25 cellular contexts compared by ENCODE assay signal in genomic region chr11:57330029-57330428, GRCh38. TPM values are rescaled to one million over a fixed set of nuclear protein-coding genes. Genes with fewer than 3 reads are reported as not detected.
DNase-seq lines count a peak whose midpoint lies in the region; ATAC-seq, FAIRE-seq and TF ChIP-seq lines count a peak whose summit lies in the region.
"Had no signal": no experiment of that assay in that cellular context is flagged by ENCODE, and none has a peak within 500 bp of the region (broad histone marks: within the 10 kb centered on the region; RNA-seq: fewer than 3 reads in every experiment).

No MANE protein-coding gene starts in this region.

- peaks cover 64% of the 10 kb centered on the region for H3K4me1 Mint-ChIP-seq in activated naive CD4-positive, alpha-beta T cell treated with anti-CD3 and anti-CD28 coated beads for 36 hours (ENCODE audit: low read depth)
- H3K4me1 Mint-ChIP-seq in activated naive CD4-positive, alpha-beta T cell treated with anti-CD3 and anti-CD28 coated beads, Interleukin-2, amount 10 ng/mL, durations not matched to agents 7 days and 5 days: peaks cover 52% of the 10 kb centered on the region
- peaks cover 42% of the 10 kb centered on the region for H3K4me1 Mint-ChIP-seq in activated B cell treated with CpG ODN at 0.5 μM for 24 hours
- peaks cover 65% of the 10 kb centered on the region for H3K4me1 Mint-ChIP-seq in stimulated activated naive CD8-positive, alpha-beta T cell treated with anti-CD3 and anti-CD28 coated beads, Interleukin-15, Interleukin-2, amounts not matched to agents 100 ng/mL and 50 ng/mL, for 24 hours (ENCODE audit: low read depth)

- no peak for TF ChIP-seq POLR2A in K562 (conservative IDR thresholded peaks at IDR 0.05)

- peak overlapping the region; percentile 78 for H3K27ac Mint-ChIP-seq in activated naive CD4-positive, alpha-beta T cell treated with anti-CD3 and anti-CD28 coated beads for 36 hours
- H3K27ac Mint-ChIP-seq in activated naive CD4-positive, alpha-beta T cell treated with anti-CD3 and anti-CD28 coated beads, Interleukin-2, amount 10 ng/mL, durations not matched to agents 7 days and 5 days: no peak overlapping the region
- H3K27ac Mint-ChIP-seq in activated B cell treated with CpG ODN at 0.5 μM for 24 hours: peak overlapping the region; percentile 53
- H3K27ac Mint-ChIP-seq in stimulated activated naive CD8-positive, alpha-beta T cell treated with anti-CD3 and anti-CD28 coated beads, Interleukin-15, Interleukin-2, amounts not matched to agents 100 ng/mL and 50 ng/mL, for 24 hours: peak overlapping the region; percentile 78
- H3K27ac Mint-ChIP-seq: dendritic cell treated with granulocyte-macrophage colony-stimulating factor and Interleukin-4, amounts not matched to agents 40 ng/mL and 50 ng/mL, for 4 days had no signal

- CTCF ChIA-PET in activated naive CD4-positive, alpha-beta T cell treated with anti-CD3 and anti-CD28 coated beads for 36 hours (lab: Charles Lee): interaction anchor here (0.8 to 1.6 kb wide), 2 partner anchors 30 to 127 kb away, joined by 3 to 4 read pairs; no protein-coding TSS in a partner anchor
- CTCF ChIA-PET in activated naive CD4-positive, alpha-beta T cell treated with anti-CD3 and anti-CD28 coated beads, Interleukin-2, amount 10 ng/mL, durations not matched to agents 7 days and 5 days (lab: Charles Lee): interaction anchor here (1.2 to 1.7 kb wide), 2 partner anchors 128 to 163 kb away, joined by 4 to 6 read pairs; no protein-coding TSS in a partner anchor
- CTCF ChIA-PET in activated B cell treated with CpG ODN at 0.5 μM for 24 hours (lab: Charles Lee) (interaction anchor here (1.2 kb wide), 1 partner anchor 13 kb away, joined by 3 read pairs; no protein-coding TSS in a partner anchor), K562 (lab: Yijun Ruan, JAX; ENCODE audit: low intra/inter-chr PET ratio) (no interaction called here)

- H3K36me3 ChIP-seq in K562 (ENCODE audit: control insufficient read depth, insufficient read depth, low read length): peaks cover 92% of the 10 kb centered on the region

- no peaks in the 10 kb centered on the region for H3K9me3 ChIP-seq in K562 (replicated peaks; ENCODE audit: control insufficient read depth, insufficient read depth, low read depth, low read length)
- H3K9me3 ChIP-seq: right atrium auricular region had no signal

- no peak for DNase-seq in activated naive CD4-positive, alpha-beta T cell treated with anti-CD3 and anti-CD28 coated beads for 36 hours
- no peak for DNase-seq in activated naive CD4-positive, alpha-beta T cell treated with anti-CD3 and anti-CD28 coated beads, Interleukin-2, amount 10 ng/mL, durations not matched to agents 7 days and 5 days
- no peak for DNase-seq in activated B cell treated with CpG ODN at 0.5 μM for 24 hours
- no peak for DNase-seq in K562 (ENCODE audit: extremely low read depth in 1 of 4, low spot score in 3 of 4)
- no peak for DNase-seq in DMS79 treated with DMSO at 0.1 percent for 48 hours (lab: John Stamatoyannopoulos, UW)
- DNase-seq: anterior cingulate cortex; H7; left cardiac atrium; NCI-H146; NCI-H526; stimulated activated CD4-positive, alpha-beta T cell treated with anti-CD3 and anti-CD28 coated beads, Interleukin-12 subunit alpha, Interleukin-12 subunit beta, amount 100 ng/mL, for 4 hours had no signal

- no peak overlapping the region for H3K27ac ChIP-seq in K562 (ENCODE audit: extremely low read depth, low read depth, low read length)
- H3K27ac ChIP-seq: C4-2B, right atrium auricular region had no signal

- H3K4me3 ChIP-seq in K562: no peak overlapping the region
- H3K4me3 ChIP-seq: right atrium auricular region had no signal

- H3K36me3 Mint-ChIP-seq in activated naive CD4-positive, alpha-beta T cell treated with anti-CD3 and anti-CD28 coated beads for 36 hours (ENCODE audit: low read depth): peaks cover 88% of the 10 kb centered on the region
- peaks cover 89% of the 10 kb centered on the region for H3K36me3 Mint-ChIP-seq in activated naive CD4-positive, alpha-beta T cell treated with anti-CD3 and anti-CD28 coated beads, Interleukin-2, amount 10 ng/mL, durations not matched to agents 7 days and 5 days
- peaks cover 91% of the 10 kb centered on the region for H3K36me3 Mint-ChIP-seq in activated B cell treated with CpG ODN at 0.5 μM for 24 hours (ENCODE audit: low read depth)
- peaks cover 92% of the 10 kb centered on the region for H3K36me3 Mint-ChIP-seq in stimulated activated naive CD8-positive, alpha-beta T cell treated with anti-CD3 and anti-CD28 coated beads, Interleukin-15, Interleukin-2, amounts not matched to agents 100 ng/mL and 50 ng/mL, for 24 hours (ENCODE audit: low read depth)

- no peaks in the 10 kb centered on the region; the same call in 1 of the 2 replicates for H4K20me1 ChIP-seq in K562 (replicated peaks; ENCODE audit: control insufficient read depth, insufficient read depth, low read length)

- no peak for TF ChIP-seq EP300 in K562 (IDR thresholded peaks at IDR 0.05; ENCODE audit: low read length)

- TF ChIP-seq CTCF in activated B cell treated with CpG ODN at 0.5 μM for 24 hours (IDR thresholded peaks at IDR 0.05): no peak
- no peak for TF ChIP-seq CTCF in K562 (IDR thresholded peaks at IDR 0.05 in 2 of 3, conservative IDR thresholded peaks at IDR 0.05 in 1 of 3; ENCODE audit: insufficient read depth in 2 of 3, low read depth in 1 of 3, low read length in 3 of 3)

- no peaks in the 10 kb centered on the region for H3K9me1 ChIP-seq in K562 (ENCODE audit: control insufficient read depth, insufficient read depth, low read length)

- no peak for ATAC-seq in activated B cell treated with CpG ODN at 0.5 μM for 24 hours (ENCODE audit: low read depth)
- ATAC-seq in K562: no peak
- no peak for ATAC-seq in GM21528 (IDR thresholded peaks at IDR 0.05; ENCODE audit: low FRiP score, unreplicated experiment)
- ATAC-seq in HG03432 (IDR thresholded peaks at IDR 0.05; ENCODE audit: unreplicated experiment): no peak

- H3K27me3 ChIP-seq in K562 (ENCODE audit: control insufficient read depth in 2 of 2, insufficient read depth in 2 of 2, low read length in 2 of 2): no peaks in the 10 kb centered on the region
- H3K27me3 ChIP-seq: right atrium auricular region had no signal

- no peak overlapping the region for H3K4me2 ChIP-seq in K562 (ENCODE audit: insufficient read depth, low read length)

- no peak for TF ChIP-seq RAD21 in K562 (CRISPR knock-in tag; conservative IDR thresholded peaks at IDR 0.05 in 1 of 2, IDR thresholded peaks at IDR 0.05 in 1 of 2)

- intact Hi-C loops in activated naive CD4-positive, alpha-beta T cell treated with anti-CD3 and anti-CD28 coated beads for 36 hours (cut with micrococcal nuclease): no loop called here
- intact Hi-C loops in activated B cell treated with CpG ODN at 0.5 μM for 24 hours (cut with micrococcal nuclease) (no loop called here), K562 (cut with micrococcal nuclease) (no loop called here)

- 0 out of 4 replicates have a peak overlapping the region, but pooled peaks of 1 of the 2 experiments have one; percentile 7 for H3K9ac ChIP-seq in K562 (ENCODE audit: insufficient read depth in 1 of 2, low read depth in 2 of 2, low read length in 2 of 2)

- BruUV-seq in K562 (replicated peaks; lab: Mats Ljungman, UMichigan): no TSS peak

- H2AFZ ChIP-seq in K562 (ENCODE audit: low read depth, low read length): no peak overlapping the region

- no peaks in the 10 kb centered on the region for H3K9me3 Mint-ChIP-seq in activated naive CD4-positive, alpha-beta T cell treated with anti-CD3 and anti-CD28 coated beads for 36 hours
- H3K9me3 Mint-ChIP-seq in activated naive CD4-positive, alpha-beta T cell treated with anti-CD3 and anti-CD28 coated beads, Interleukin-2, amount 10 ng/mL, durations not matched to agents 7 days and 5 days: no peaks in the 10 kb centered on the region
- no peaks in the 10 kb centered on the region for H3K9me3 Mint-ChIP-seq in activated B cell treated with CpG ODN at 0.5 μM for 24 hours
- no peaks in the 10 kb centered on the region for H3K9me3 Mint-ChIP-seq in stimulated activated naive CD8-positive, alpha-beta T cell treated with anti-CD3 and anti-CD28 coated beads, Interleukin-15, Interleukin-2, amounts not matched to agents 100 ng/mL and 50 ng/mL, for 24 hours
- H3K9me3 Mint-ChIP-seq: dendritic cell treated with granulocyte-macrophage colony-stimulating factor and Interleukin-4, amounts not matched to agents 40 ng/mL and 50 ng/mL, for 4 days had no signal

- POLR2A ChIA-PET in activated B cell treated with CpG ODN at 0.5 μM for 24 hours (lab: Charles Lee): interaction anchor here (0.6 kb wide), 1 partner anchor 128 kb away, joined by 6 read pairs; no protein-coding TSS in a partner anchor
- POLR2A ChIA-PET in K562 (lab: Yijun Ruan, JAX): interaction anchor here (0.6 to 1.3 kb wide), 3 partner anchors 10 to 500 kb away, joined by 3 to 4 read pairs (median 4); no protein-coding TSS in a partner anchor

- WGBS in K562 (ENCODE audit: insufficient coverage, low coverage, missing lambda C conversion rate): 97% methylated on average over 9 of the region's 9 CpGs

- FAIRE-seq in K562 (lab: Jason Lieb, UNC): no peak
- FAIRE-seq: endothelial cell of umbilical vein had no signal

- H3K4me1 ChIP-seq in K562 (replicated peaks in 1 of 2; ENCODE audit: control insufficient read depth in 2 of 2, insufficient read depth in 2 of 2, low read length in 2 of 2): peaks cover 21 to 25% of the 10 kb centered on the region in 2 experiments; a peak in 4 of 5 replicates

- H3K4me3 Mint-ChIP-seq in activated naive CD4-positive, alpha-beta T cell treated with anti-CD3 and anti-CD28 coated beads for 36 hours: no peak overlapping the region
- H3K4me3 Mint-ChIP-seq in activated naive CD4-positive, alpha-beta T cell treated with anti-CD3 and anti-CD28 coated beads, Interleukin-2, amount 10 ng/mL, durations not matched to agents 7 days and 5 days: no peak overlapping the region
- no peak overlapping the region for H3K4me3 Mint-ChIP-seq in activated B cell treated with CpG ODN at 0.5 μM for 24 hours
- peak overlapping the region; percentile 35 for H3K4me3 Mint-ChIP-seq in stimulated activated naive CD8-positive, alpha-beta T cell treated with anti-CD3 and anti-CD28 coated beads, Interleukin-15, Interleukin-2, amounts not matched to agents 100 ng/mL and 50 ng/mL, for 24 hours
- H3K4me3 Mint-ChIP-seq: dendritic cell treated with granulocyte-macrophage colony-stimulating factor and Interleukin-4, amounts not matched to agents 40 ng/mL and 50 ng/mL, for 4 days had no signal

- peaks cover 28% of the 10 kb centered on the region for H3K79me2 ChIP-seq in K562 (ENCODE audit: control insufficient read depth, insufficient read depth, low read length)

- in situ Hi-C loops in K562 (cut with MboI): no loop called here

- no peaks in the 10 kb centered on the region for H3K27me3 Mint-ChIP-seq in activated naive CD4-positive, alpha-beta T cell treated with anti-CD3 and anti-CD28 coated beads for 36 hours (ENCODE audit: low read depth)
- no peaks in the 10 kb centered on the region for H3K27me3 Mint-ChIP-seq in activated naive CD4-positive, alpha-beta T cell treated with anti-CD3 and anti-CD28 coated beads, Interleukin-2, amount 10 ng/mL, durations not matched to agents 7 days and 5 days
- H3K27me3 Mint-ChIP-seq in activated B cell treated with CpG ODN at 0.5 μM for 24 hours: no peaks in the 10 kb centered on the region
- H3K27me3 Mint-ChIP-seq in stimulated activated naive CD8-positive, alpha-beta T cell treated with anti-CD3 and anti-CD28 coated beads, Interleukin-15, Interleukin-2, amounts not matched to agents 100 ng/mL and 50 ng/mL, for 24 hours: no peaks in the 10 kb centered on the region
- H3K27me3 Mint-ChIP-seq: dendritic cell treated with granulocyte-macrophage colony-stimulating factor and Interleukin-4, amounts not matched to agents 40 ng/mL and 50 ng/mL, for 4 days had no signal

RNA-seq across cellular contexts. Expression of gene TNKS1BP1, which starts 5.3 kb away (rescaled TPM):
- 10 to 100 TPM; 14.1 to 14.7 TPM for total RNA-seq in activated naive CD4-positive, alpha-beta T cell treated with anti-CD3 and anti-CD28 coated beads for 36 hours
- 13.9 and 14.3 TPM in 2 replicates for total RNA-seq in activated B cell treated with CpG ODN at 0.5 μM for 24 hours
- total RNA-seq in K562 (2011; cell fraction: chromatin; rRNA removed; ENCODE audit: low replicate concordance): 28.6 and 47.8 TPM in 2 replicates
- 20.5 and 22.4 TPM in 2 replicates for total RNA-seq in K562 (2011; cell fraction: nucleolus; rRNA removed)
- total RNA-seq in K562 (2011; cell fraction: nucleoplasm; rRNA removed): 30.6 and 31.7 TPM in 2 replicates
- total RNA-seq in K562 (2014; rRNA removed): 16.2 and 20.2 TPM in 2 replicates
- 10.9 and 11.2 TPM in 2 replicates for total RNA-seq in K562 (2014; rRNA removed; fragmentation: Illumina TruSeq; extraction: Trizol)
- 8.0 and 10.3 TPM in 2 replicates for total RNA-seq in K562 (2015; rRNA removed; fragmentation: Illumina TruSeq; extraction: Trizol)
- 35.0 and 47.2 TPM in 2 replicates for total RNA-seq in K562 (2021)
- 7.3 and 14.1 TPM in 2 replicates for polyA plus RNA-seq in K562 (2011; rRNA removed)
- 11.4 and 12.5 TPM in 2 replicates for polyA plus RNA-seq in K562 (2011; cell fraction: cytosol; rRNA removed)
- 34.2 and 50.1 TPM in 2 replicates for polyA plus RNA-seq in K562 (2011; cell fraction: nucleus; rRNA removed)
- polyA plus RNA-seq in K562 (2012): 17.5 and 28.9 TPM in 2 replicates
- 29.9 and 31.4 TPM in 2 replicates for polyA plus RNA-seq in K562 (2014; fragmentation: Illumina TruSeq; extraction: Trizol)
- 1 to 10 TPM; 1.1 to 1.2 TPM for polyA plus RNA-seq in K562 (2014; fragmentation: Nextera tagmentation; extraction: Ambion mirVana)
- polyA plus RNA-seq in K562 (2014; rRNA removed): 19.5 and 23.8 TPM in 2 replicates
- polyA minus RNA-seq in K562 (2011; rRNA and poly(A)+ RNA removed): 13.6 and 14.5 TPM in 2 replicates
- polyA minus RNA-seq in K562 (2011; cell fraction: cytosol; rRNA and poly(A)+ RNA removed): 13.8 and 18.3 TPM in 2 replicates
- 8.2 and 11.6 TPM in 2 replicates for polyA minus RNA-seq in K562 (2011; cell fraction: nucleus; rRNA and poly(A)+ RNA removed)

RNA-seq across cellular contexts. Expression of gene SSRP1, which starts 5.7 kb away (rescaled TPM):
- total RNA-seq in activated naive CD4-positive, alpha-beta T cell treated with anti-CD3 and anti-CD28 coated beads for 36 hours: 100 to 1,000 TPM; 304 to 322 TPM
- total RNA-seq in activated B cell treated with CpG ODN at 0.5 μM for 24 hours (120 and 127 TPM in 2 replicates), K562 (2014; rRNA removed) (257 and 316 TPM in 2 replicates), K562 (2014; rRNA removed; fragmentation: Illumina TruSeq; extraction: Trizol) (216 and 243 TPM in 2 replicates), K562 (2015; rRNA removed; fragmentation: Illumina TruSeq; extraction: Trizol) (259 and 269 TPM in 2 replicates), K562 (2021) (224 and 245 TPM in 2 replicates)
- 63.0 and 84.0 TPM in 2 replicates for total RNA-seq in K562 (2011; cell fraction: chromatin; rRNA removed; ENCODE audit: low replicate concordance)
- 50.7 and 51.9 TPM in 2 replicates for total RNA-seq in K562 (2011; cell fraction: nucleolus; rRNA removed)
- total RNA-seq in K562 (2011; cell fraction: nucleoplasm; rRNA removed): 52.0 and 58.5 TPM in 2 replicates
- polyA plus RNA-seq in K562 (2011; rRNA removed) (232 and 251 TPM in 2 replicates), K562 (2014; fragmentation: Illumina TruSeq; extraction: Trizol) (314 and 416 TPM in 2 replicates), K562 (2014; fragmentation: Nextera tagmentation; extraction: Ambion mirVana) (10 to 100 TPM; 91.1 to 96.0 TPM), K562 (2014; rRNA removed) (224 and 238 TPM in 2 replicates)
- 291 and 330 TPM in 2 replicates for polyA plus RNA-seq in K562 (2011; cell fraction: cytosol; rRNA removed)
- polyA plus RNA-seq in K562 (2011; cell fraction: nucleus; rRNA removed): 122 and 133 TPM in 2 replicates
- polyA plus RNA-seq in K562 (2012): 172 and 211 TPM in 2 replicates
- 224 and 271 TPM in 2 replicates for polyA minus RNA-seq in K562 (2011; rRNA and poly(A)+ RNA removed)
- polyA minus RNA-seq in K562 (2011; cell fraction: cytosol; rRNA and poly(A)+ RNA removed): 164 and 173 TPM in 2 replicates
- polyA minus RNA-seq in K562 (2011; cell fraction: nucleus; rRNA and poly(A)+ RNA removed): 25.0 and 46.5 TPM in 2 replicates

RNA-seq across cellular contexts. Expression of gene P2RX3, which starts 8.1 kb away (rescaled TPM):
- not detected for total RNA-seq in activated naive CD4-positive, alpha-beta T cell treated with anti-CD3 and anti-CD28 coated beads for 36 hours
- total RNA-seq in activated B cell treated with CpG ODN at 0.5 μM for 24 hours (not detected in 2 replicates), K562 (2014; rRNA removed) (not detected in 2 replicates), K562 (2014; rRNA removed; fragmentation: Illumina TruSeq; extraction: Trizol) (not detected in 2 replicates), K562 (2015; rRNA removed; fragmentation: Illumina TruSeq; extraction: Trizol) (not detected in 2 replicates), K562 (2021) (not detected in 2 replicates)
- total RNA-seq in K562 (2011; cell fraction: chromatin; rRNA removed; ENCODE audit: low replicate concordance): not detected in 2 replicates
- not detected in 2 replicates for total RNA-seq in K562 (2011; cell fraction: nucleolus; rRNA removed)
- not detected in 2 replicates for total RNA-seq in K562 (2011; cell fraction: nucleoplasm; rRNA removed)
- polyA plus RNA-seq in K562 (2011; rRNA removed) (not detected in 2 replicates), K562 (2014; fragmentation: Illumina TruSeq; extraction: Trizol) (not detected in 2 replicates), K562 (2014; fragmentation: Nextera tagmentation; extraction: Ambion mirVana) (not detected), K562 (2014; rRNA removed) (not detected in 2 replicates)
- polyA plus RNA-seq in K562 (2011; cell fraction: cytosol; rRNA removed): 0.07 TPM in 1 of 2 replicates, not detected in the other
- polyA plus RNA-seq in K562 (2011; cell fraction: nucleus; rRNA removed): not detected in 2 replicates
- not detected in 2 replicates for polyA plus RNA-seq in K562 (2012)
- not detected in 2 replicates for polyA minus RNA-seq in K562 (2011; rRNA and poly(A)+ RNA removed)
- not detected in 2 replicates for polyA minus RNA-seq in K562 (2011; cell fraction: cytosol; rRNA and poly(A)+ RNA removed)
- polyA minus RNA-seq in K562 (2011; cell fraction: nucleus; rRNA and poly(A)+ RNA removed): not detected in 2 replicates
- total RNA-seq: endothelial cell of umbilical vein; H7; myocyte; osteocyte; RPMI7951; SK-MEL-5; T-helper 1 cell treated with Interleukin-12 subunit alpha and Interleukin-12 subunit beta and Interleukin-4 antibody, amounts not matched to agents 30 ng/mL and 1 ng/mL, for 36 hours; temporal lobe had no signal
- polyA plus RNA-seq: endothelial cell of umbilical vein had no signal

RNA-seq across cellular contexts. Expression of gene PRG3, which starts 50.9 kb away (rescaled TPM):
- not detected for total RNA-seq in activated naive CD4-positive, alpha-beta T cell treated with anti-CD3 and anti-CD28 coated beads for 36 hours
- total RNA-seq in activated B cell treated with CpG ODN at 0.5 μM for 24 hours: not detected in 2 replicates
- total RNA-seq in K562 (2011; cell fraction: chromatin; rRNA removed; ENCODE audit: low replicate concordance): not detected in 2 replicates
- total RNA-seq in K562 (2011; cell fraction: nucleolus; rRNA removed): not detected in 2 replicates
- not detected in 2 replicates for total RNA-seq in K562 (2011; cell fraction: nucleoplasm; rRNA removed)
- not detected in 2 replicates for total RNA-seq in K562 (2014; rRNA removed)
- total RNA-seq in K562 (2014; rRNA removed; fragmentation: Illumina TruSeq; extraction: Trizol): not detected in 2 replicates
- total RNA-seq in K562 (2015; rRNA removed; fragmentation: Illumina TruSeq; extraction: Trizol): 0.18 TPM in 1 of 2 replicates, not detected in the other
- not detected in 2 replicates for total RNA-seq in K562 (2021)
- polyA plus RNA-seq in K562 (2011; rRNA removed): not detected in 2 replicates
- 0.07 TPM in 1 of 2 replicates, not detected in the other for polyA plus RNA-seq in K562 (2011; cell fraction: cytosol; rRNA removed)
- polyA plus RNA-seq in K562 (2011; cell fraction: nucleus; rRNA removed): not detected in 2 replicates
- polyA plus RNA-seq in K562 (2012): not detected in 2 replicates
- not detected in 2 replicates for polyA plus RNA-seq in K562 (2014; fragmentation: Illumina TruSeq; extraction: Trizol)
- under 1 TPM; 0.38 to 0.55 TPM for polyA plus RNA-seq in K562 (2014; fragmentation: Nextera tagmentation; extraction: Ambion mirVana)
- polyA plus RNA-seq in K562 (2014; rRNA removed): not detected in 2 replicates
- not detected in 2 replicates for polyA minus RNA-seq in K562 (2011; rRNA and poly(A)+ RNA removed)
- polyA minus RNA-seq in K562 (2011; cell fraction: cytosol; rRNA and poly(A)+ RNA removed): not detected in 2 replicates
- not detected in 2 replicates for polyA minus RNA-seq in K562 (2011; cell fraction: nucleus; rRNA and poly(A)+ RNA removed)
- total RNA-seq: cardiac septum; endothelial cell of umbilical vein; H7; left cardiac atrium; myocyte; osteocyte; right atrium auricular region; RPMI7951; SK-MEL-5; T-helper 1 cell treated with Interleukin-12 subunit alpha and Interleukin-12 subunit beta and Interleukin-4 antibody, amounts not matched to agents 30 ng/mL and 1 ng/mL, for 36 hours; temporal lobe had no signal
- polyA plus RNA-seq: endothelial cell of umbilical vein had no signal
